Comparison of ENCODE assay signal across 31 cellular contexts in genomic region chr1:178908358-178908757, GRCh38. TPM values are rescaled to one million over a fixed set of nuclear protein-coding genes. Genes with fewer than 3 reads are reported as not detected.
DNase-seq lines count a peak whose midpoint lies in the region; ATAC-seq and TF ChIP-seq lines count a peak whose summit lies in the region.
"Had no signal": no experiment of that assay in that cellular context is flagged by ENCODE, and none has a peak within 500 bp of the region (broad histone marks: within the 10 kb centered on the region; RNA-seq: fewer than 3 reads in every experiment).

No MANE protein-coding gene starts in this region.

- peaks cover 2 to 70% of the 10 kb centered on the region in 2 experiments for H3K36me3 ChIP-seq in mesenchymal stem cell (ENCODE audit: control insufficient read depth in 1 of 2, insufficient read depth in 2 of 2, low read depth in 1 of 2, low read length in 2 of 2)
- H3K36me3 ChIP-seq in suprapubic skin: peaks cover 4% of the 10 kb centered on the region
- H3K36me3 ChIP-seq: HAP-1 had no signal

- no peak overlapping the region for H3K27ac ChIP-seq in mesenchymal stem cell (ENCODE audit: low read length, poor library complexity, severe bottlenecking)
- H3K27ac ChIP-seq in suprapubic skin: no peak overlapping the region
- H3K27ac ChIP-seq: A549, C4-2B, epithelial cell of prostate, spleen, tibial nerve had no signal

- TF ChIP-seq POLR2A in suprapubic skin (IDR thresholded peaks at IDR 0.05): no peak

- no peak overlapping the region for H3K18ac ChIP-seq in mesenchymal stem cell (ENCODE audit: low read depth in 1 of 2, low read length in 2 of 2)

- no peak overlapping the region for H3K14ac ChIP-seq in mesenchymal stem cell (ENCODE audit: low read length in 2 of 2)

- no peak overlapping the region for H2BK12ac ChIP-seq in mesenchymal stem cell (ENCODE audit: low read length in 2 of 2)

- peaks cover 4% of the 10 kb centered on the region for H3K79me1 ChIP-seq in mesenchymal stem cell (replicated peaks; ENCODE audit: low read length, poor library complexity, severe bottlenecking)

- no peak overlapping the region for H2BK15ac ChIP-seq in mesenchymal stem cell (ENCODE audit: low read depth, poor library complexity, severe bottlenecking)

- H3K23ac ChIP-seq in mesenchymal stem cell (ENCODE audit: low read length in 2 of 2): no peak overlapping the region

- H4K91ac ChIP-seq in mesenchymal stem cell (ENCODE audit: low read length): no peak overlapping the region

- TF ChIP-seq EP300 in suprapubic skin (IDR thresholded peaks at IDR 0.05): no peak

- 100% methylated on average over 1 of the region's 1 CpG for WGBS in mesenchymal stem cell
- WGBS in suprapubic skin: 59% methylated on average over 1 of the region's 1 CpG

- H3K4me1 ChIP-seq in mesenchymal stem cell (ENCODE audit: control insufficient read depth, insufficient read depth, low read depth, low read length) (no peaks in the 10 kb centered on the region), suprapubic skin (peaks cover 3% of the 10 kb centered on the region)
- H3K4me1 ChIP-seq: A549, HAP-1, spleen, tibial nerve had no signal

- H3K4me3 ChIP-seq in AG10803 (ENCODE audit: low read length) (no peak overlapping the region), cardiac fibroblast (replicated peaks in 1 of 2; ENCODE audit: low read depth in 2 of 2, low read length in 2 of 2) (no peak overlapping the region), mesenchymal stem cell (ENCODE audit: insufficient read depth in 1 of 2, low read depth in 1 of 2, low read length in 2 of 2) (no peak overlapping the region), suprapubic skin (no peak overlapping the region)
- H3K4me3 ChIP-seq: A549, HAP-1, spleen, tibial nerve had no signal

- ATAC-seq in GM21723 (IDR thresholded peaks at IDR 0.05; ENCODE audit: unreplicated experiment) (no peak), HG03521 (IDR thresholded peaks at IDR 0.05; ENCODE audit: unreplicated experiment) (no peak)
- ATAC-seq: A549; activated CD8-positive, alpha-beta T cell treated with anti-CD3 and anti-CD28 coated beads for 36 hours; activated naive CD8-positive, alpha-beta T cell treated with anti-CD3 and anti-CD28 coated beads, Interleukin-2, amount 50 U/mL, for 24 hours; left cardiac atrium; naive thymus-derived CD8-positive, alpha-beta T cell had no signal

- peak overlapping the region; percentile 56 for H3K9ac ChIP-seq in mesenchymal stem cell (ENCODE audit: low read length)

- DNase-seq in AG10803 (ENCODE audit: low read depth) (peak; percentile 93), LHCN-M2 (ENCODE audit: low read depth) (peak; percentile 22), cardiac fibroblast (ENCODE audit: low read depth in 2 of 2) (peak; percentile 28 to 59), mesenchymal stem cell (no peak), suprapubic skin (ENCODE audit: low spot score in 2 of 2) (no peak), NOMO-1 treated with dmso at 0.1 percent for 144 hours (lab: John Stamatoyannopoulos, UW; ENCODE audit: unreplicated experiment) (no peak)
- DNase-seq: activated CD8-positive, alpha-beta T cell treated with anti-CD3 and anti-CD28 coated beads for 36 hours; activated effector memory CD4-positive, alpha-beta T cell treated with anti-CD3 and anti-CD28 coated beads, Interleukin-2, amount 50 U/mL, for 16 hours; activated naive CD8-positive, alpha-beta T cell treated with anti-CD3 and anti-CD28 coated beads, Interleukin-2, amount 50 U/mL, for 24 hours; activated T-cell treated with anti-CD3 and anti-CD28 coated beads for 4 hours; KG1; left cardiac atrium; mesendoderm; MV-4-11; naive thymus-derived CD8-positive, alpha-beta T cell; NCI-H774; retina; Right ventricle myocardium superior; spleen; stimulated activated CD4-positive, alpha-beta T cell treated with anti-CD3 and anti-CD28 coated beads, Interleukin-4, amount 100 ng/mL, for 24 hours; SW 1271 had no signal

- H3K4ac ChIP-seq in mesenchymal stem cell (ENCODE audit: low read depth in 1 of 2, low read length in 2 of 2): no peak overlapping the region

- H2AK5ac ChIP-seq in mesenchymal stem cell (ENCODE audit: low read length, severe bottlenecking): no peak overlapping the region

- H2BK5ac ChIP-seq in mesenchymal stem cell (ENCODE audit: low read depth, low read length, poor library complexity, severe bottlenecking): no peak overlapping the region

- H3K4me2 ChIP-seq in mesenchymal stem cell (ENCODE audit: low read length, poor library complexity, severe bottlenecking): no peak overlapping the region
- H3K4me2 ChIP-seq: A549 had no signal

- H2AFZ ChIP-seq in mesenchymal stem cell (ENCODE audit: low read depth, low read length): no peak overlapping the region

- TF ChIP-seq CTCF in AG10803 (conservative IDR thresholded peaks at IDR 0.05; ENCODE audit: low read length) (no peak), cardiac fibroblast (IDR thresholded peaks at IDR 0.05; ENCODE audit: low read depth, low read length) (no peak), suprapubic skin (IDR thresholded peaks at IDR 0.05) (no peak)

- H3K9me3 ChIP-seq in mesenchymal stem cell (ENCODE audit: control insufficient read depth, low read length): no peaks in the 10 kb centered on the region
- H3K9me3 ChIP-seq in suprapubic skin: no peaks in the 10 kb centered on the region
- H3K9me3 ChIP-seq: A549, HAP-1, tibial nerve had no signal

- no peak overlapping the region for H2BK120ac ChIP-seq in mesenchymal stem cell (ENCODE audit: low read depth, low read length)

- no peak overlapping the region for H4K8ac ChIP-seq in mesenchymal stem cell (ENCODE audit: low read length)

- H3K27me3 ChIP-seq in mesenchymal stem cell (ENCODE audit: control insufficient read depth in 1 of 2, insufficient read depth in 1 of 2, low read length in 2 of 2): no peaks in the 10 kb centered on the region
- no peaks in the 10 kb centered on the region for H3K27me3 ChIP-seq in suprapubic skin
- H3K27me3 ChIP-seq: spleen, tibial nerve had no signal

RNA-seq across cellular contexts. Expression of gene ANGPTL1, which starts 37.5 kb away (rescaled TPM):
- 2.0 and 3.7 TPM in 2 replicates for total RNA-seq in LHCN-M2 (2014; rRNA removed)
- 0.23 TPM for polyA plus RNA-seq in LHCN-M2 (2012)
- polyA plus RNA-seq in mesenchymal stem cell (2013, experiment 1 of 2): 0.91 TPM
- 0.74 TPM for polyA plus RNA-seq in mesenchymal stem cell (2013, experiment 2 of 2)
- total RNA-seq in suprapubic skin: 10 to 100 TPM in 3 of 4 donors, 1 to 10 TPM in 1; 4.3 to 23.4 (median 10.6) TPM
- total RNA-seq: activated CD8-positive, alpha-beta T cell treated with anti-CD3 and anti-CD28 coated beads for 36 hours; dermis microvascular lymphatic vessel endothelial cell; G401; HT-29; naive thymus-derived CD8-positive, alpha-beta T cell had no signal
- polyA plus RNA-seq: naive thymus-derived CD8-positive, alpha-beta T cell had no signal

Comparison
In these comparisons a context has a peak if more than half of its experiments do, and no peak if none do; other contexts are left out.
1. DNase-seq: peak in AG10803 (single experiment), LHCN-M2 (single experiment) and cardiac fibroblast (2 of 2); none in mesenchymal stem cell (single experiment), suprapubic skin (0 of 2) and NOMO-1 treated with dmso at 0.1 percent for 144 hours (single experiment).